In genomic region chr19:51771369-51771768, GRCh38 we compare ENCODE assay signal across 19 cellular contexts.
DNase-seq lines count a peak whose midpoint lies in the region; ATAC-seq and TF ChIP-seq lines count a peak whose summit lies in the region.
"Had no signal": no experiment of that assay in that cellular context is flagged by ENCODE, and none has a peak within 500 bp of the region (broad histone marks: within the 10 kb centered on the region; RNA-seq: fewer than 3 reads in every experiment).

No MANE protein-coding gene starts in this region.

- ATAC-seq in GM21367 (IDR thresholded peaks at IDR 0.05; ENCODE audit: unreplicated experiment), result no peak
- no peak for ATAC-seq in GM21825 (IDR thresholded peaks at IDR 0.05; ENCODE audit: unreplicated experiment)
- no peak for ATAC-seq in HG03565 (IDR thresholded peaks at IDR 0.05; ENCODE audit: unreplicated experiment)
- ATAC-seq: activated CD4-positive, CD25-positive, alpha-beta regulatory T cell treated with anti-CD3 and anti-CD28 coated beads, Interleukin-2, amount 50 U/mL, for 24 hours; body of pancreas had no signal

- no peaks in the 10 kb centered on the region for H3K27me3 ChIP-seq in neutrophil
- H3K27me3 ChIP-seq: body of pancreas, sigmoid colon had no signal

- DNase-seq in GF-D8 (lab: John Stamatoyannopoulos, UW) (peak; percentile 76), MV-4-11 (lab: John Stamatoyannopoulos, UW) (peak; percentile 82), amniotic epithelial cell (ENCODE audit: low read depth) (peak; percentile 90), NCI-H1417 (lab: John Stamatoyannopoulos, UW) (no peak)
- DNase-seq: activated CD8-positive, alpha-beta memory T cell treated with anti-CD3 and anti-CD28 coated beads for 24 hours; DMS79; foreskin melanocyte; GOT3; left cardiac atrium; NCI-H146; SHP77; sigmoid colon had no signal

- TF ChIP-seq CTCF in neutrophil (IDR thresholded peaks at IDR 0.05), result peak; percentile 47

- peak overlapping the region; percentile 46 to 84 for H3K4me3 ChIP-seq in neutrophil (ENCODE audit: low read depth in 1 of 2, low read length in 1 of 2)
- H3K4me3 ChIP-seq: body of pancreas, sigmoid colon had no signal

- H3K9me3 ChIP-seq in neutrophil, result peaks cover 4% of the 10 kb centered on the region
- H3K9me3 ChIP-seq: body of pancreas, sigmoid colon had no signal

- H3K4me1 ChIP-seq in neutrophil (ENCODE audit: control insufficient read depth in 1 of 2, insufficient read depth in 1 of 2, low read depth in 1 of 2, low read length in 1 of 2), result peaks cover 94 to 100% of the 10 kb centered on the region in 2 experiments
- H3K4me1 ChIP-seq: body of pancreas, sigmoid colon had no signal

- H3K27ac ChIP-seq in neutrophil, result peak overlapping the region; percentile 99
- H3K27ac ChIP-seq: KMS-11, sigmoid colon had no signal

- peaks cover 38% of the 10 kb centered on the region for H3K36me3 ChIP-seq in neutrophil
- H3K36me3 ChIP-seq: sigmoid colon had no signal

Comparison
In these comparisons a context has a peak if more than half of its experiments do, and no peak if none do; other contexts are left out.
1. DNase-seq: peak in GF-D8 (single experiment), MV-4-11 (single experiment) and amniotic epithelial cell (single experiment); none in NCI-H1417 (0 of 3).